Comparison of ENCODE assay signal across 1 cellular context in genomic region chr1:117754061-117754969, GRCh38.
TF ChIP-seq lines count a peak whose summit lies in the region.

No MANE protein-coding gene starts in this region.

TF ChIP-seq in HEK293, 187 proteins besides CTCF, POLR2A, EP300 and RAD21 (continued from another document):
- TF ChIP-seq ZNF639 (tag by site-specific recombination; IDR thresholded peaks at IDR 0.05): no peak
- TF ChIP-seq ZNF501 (tag by site-specific recombination; IDR thresholded peaks at IDR 0.05): 0 out of 2 replicates have a peak, but pooled peaks have one; percentile 18
- no peak for TF ChIP-seq ZNF10 (tag by site-specific recombination; IDR thresholded peaks at IDR 0.05)
- no peak for TF ChIP-seq ZNF292 (tag by site-specific recombination; IDR thresholded peaks at IDR 0.05; ENCODE audit: borderline replicate concordance, low read depth)
- TF ChIP-seq ZNF513 (tag by site-specific recombination; IDR thresholded peaks at IDR 0.05): no peak
- TF ChIP-seq ZNF768 (tag by site-specific recombination; IDR thresholded peaks at IDR 0.05): no peak
- no peak for TF ChIP-seq ZNF302 (tag by site-specific recombination; IDR thresholded peaks at IDR 0.05; ENCODE audit: low read depth)
- TF ChIP-seq ZNF223 (tag by site-specific recombination; IDR thresholded peaks at IDR 0.05): no peak
- TF ChIP-seq ZNF18 (tag by site-specific recombination; IDR thresholded peaks at IDR 0.05): no peak
- TF ChIP-seq, protein P1, sequence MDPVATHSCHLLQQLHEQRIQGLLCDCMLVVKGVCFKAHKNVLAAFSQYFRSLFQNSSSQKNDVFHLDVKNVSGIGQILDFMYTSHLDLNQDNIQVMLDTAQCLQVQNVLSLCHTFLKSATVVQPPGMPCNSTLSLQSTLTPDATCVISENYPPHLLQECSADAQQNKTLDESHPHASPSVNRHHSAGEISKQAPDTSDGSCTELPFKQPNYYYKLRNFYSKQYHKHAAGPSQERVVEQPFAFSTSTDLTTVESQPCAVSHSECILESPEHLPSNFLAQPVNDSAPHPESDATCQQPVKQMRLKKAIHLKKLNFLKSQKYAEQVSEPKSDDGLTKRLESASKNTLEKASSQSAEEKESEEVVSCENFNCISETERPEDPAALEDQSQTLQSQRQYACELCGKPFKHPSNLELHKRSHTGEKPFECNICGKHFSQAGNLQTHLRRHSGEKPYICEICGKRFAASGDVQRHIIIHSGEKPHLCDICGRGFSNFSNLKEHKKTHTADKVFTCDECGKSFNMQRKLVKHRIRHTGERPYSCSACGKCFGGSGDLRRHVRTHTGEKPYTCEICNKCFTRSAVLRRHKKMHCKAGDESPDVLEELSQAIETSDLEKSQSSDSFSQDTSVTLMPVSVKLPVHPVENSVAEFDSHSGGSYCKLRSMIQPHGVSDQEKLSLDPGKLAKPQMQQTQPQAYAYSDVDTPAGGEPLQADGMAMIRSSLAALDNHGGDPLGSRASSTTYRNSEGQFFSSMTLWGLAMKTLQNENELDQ (tag by site-specific recombination; IDR thresholded peaks at IDR 0.05; ENCODE audit: low read depth): no peak
- TF ChIP-seq HOXC10 (CRISPR knock-in tag; IDR thresholded peaks at IDR 0.05): no peak
- TF ChIP-seq ZNF138 (tag by site-specific recombination; IDR thresholded peaks at IDR 0.05; ENCODE audit: borderline replicate concordance): no peak
